ENCODE assay signal across 27 cellular contexts in genomic region chr1:3714814-3715213, GRCh38. TPM values are rescaled to one million over a fixed set of nuclear protein-coding genes. Genes with fewer than 3 reads are reported as not detected.
DNase-seq lines count a peak whose midpoint lies in the region; ATAC-seq and TF ChIP-seq lines count a peak whose summit lies in the region.
"Had no signal": no experiment of that assay in that cellular context is flagged by ENCODE, and none has a peak within 500 bp of the region (broad histone marks: within the 10 kb centered on the region; RNA-seq: fewer than 3 reads in every experiment).

No MANE protein-coding gene starts in this region.

- H3K4me1 ChIP-seq in left ventricle myocardium inferior (peaks cover 45% of the 10 kb centered on the region), prostate gland (replicated peaks) (no peaks in the 10 kb centered on the region), right cardiac atrium (ENCODE audit: control insufficient read depth, insufficient read depth, low read length) (peaks cover 2% of the 10 kb centered on the region)
- H3K4me1 ChIP-seq: HAP-1 had no signal

- TF ChIP-seq POLR2A in prostate gland (IDR thresholded peaks at IDR 0.05): no peak

- TF ChIP-seq CTCF in left ventricle myocardium inferior (IDR thresholded peaks at IDR 0.05; ENCODE audit: borderline replicate concordance) (no peak), dorsolateral prefrontal cortex (IDR thresholded peaks at IDR 0.05 in 54 of 56, conservative IDR thresholded peaks at IDR 0.05 in 2 of 56; ENCODE audit: low read depth in 1 of 56, partially characterized antibody in 56 of 56) (no peak), prostate gland (IDR thresholded peaks at IDR 0.05) (no peak)

- H3K27ac ChIP-seq in left ventricle myocardium inferior (replicated peaks) (peak overlapping the region; percentile 33), dorsolateral prefrontal cortex (peak overlapping the region in 58 of 59 donors; percentile 47 to 97 (median 90)), prostate gland (peak overlapping the region; percentile 53 to 71), right cardiac atrium (ENCODE audit: low read length) (no peak overlapping the region)
- H3K27ac ChIP-seq: 22Rv1, BLaER1, SK-N-MC had no signal

- H3K4me3 ChIP-seq in left ventricle myocardium inferior (no peak overlapping the region), dorsolateral prefrontal cortex (peak overlapping the region in 3 of 59 donors; percentile 3 to 18 (median 10)), prostate gland (no peak overlapping the region), right cardiac atrium (ENCODE audit: low read length) (no peak overlapping the region)
- H3K4me3 ChIP-seq: BLaER1, GM23338, HAP-1, MG63, SK-N-MC had no signal

- intact Hi-C loops in left ventricle myocardium inferior (cut with micrococcal nuclease) (no loop called here), Right ventricle myocardium superior (cut with DNase I) (no loop called here), dorsolateral prefrontal cortex (cut with DNase I) (no loop called here), prostate gland (cut with DNase I) (no loop called here), right cardiac atrium (cut with DNase I) (loop anchor here in 1 of 4 donors (10.0 kb wide), 1 partner anchor 260 kb away; the partner anchor contains the start of gene ARHGEF16)

- H3K27me3 ChIP-seq in left ventricle myocardium inferior (ENCODE audit: low read depth): peaks cover 62% of the 10 kb centered on the region
- H3K27me3 ChIP-seq in dorsolateral prefrontal cortex: peaks cover 0 to 7% (median 0%) of the 10 kb centered on the region in 45 donors
- peaks cover 7% of the 10 kb centered on the region for H3K27me3 ChIP-seq in prostate gland (replicated peaks; ENCODE audit: insufficient read depth)
- no peaks in the 10 kb centered on the region for H3K27me3 ChIP-seq in right cardiac atrium (ENCODE audit: control insufficient read depth, insufficient read depth)
- H3K27me3 ChIP-seq: MG63 had no signal

- H3K36me3 ChIP-seq in left ventricle myocardium inferior (no peaks in the 10 kb centered on the region), prostate gland (no peaks in the 10 kb centered on the region)
- H3K36me3 ChIP-seq: BLaER1, HAP-1, MG63 had no signal

- WGBS in prostate gland: 57% methylated on average over 10 of the region's 10 CpGs
- WGBS in right cardiac atrium: 74% methylated on average over 10 of the region's 10 CpGs

- DNase-seq in left ventricle myocardium inferior (no peak), Right ventricle myocardium superior (no peak), dorsolateral prefrontal cortex (peak in 4 of 10 donors; percentile 31 to 53 (median 48)), prostate gland (ENCODE audit: low spot score) (no peak), KG1 (lab: John Stamatoyannopoulos, UW) (no peak), right cardiac atrium (no peak), DMS153 treated with DMSO at 0.1 percent for 48 hours (lab: John Stamatoyannopoulos, UW; ENCODE audit: unreplicated experiment) (no peak)
- DNase-seq: ACHN; CD4-positive, alpha-beta T cell; COR-L47; DMS 273 treated with DMSO at 0.1 percent for 48 hours; DND-41; Kasumi-1; MG63; NCI-H1417; NCI-H187; NCI-H2107; NCI-H446 treated with DMSO at 0.1 percent for 48 hours; NCI-H526 treated with DMSO at 0.1 percent for 48 hours; SHP77 treated with DMSO at 0.1 percent for 48 hours had no signal

- H3K9me3 ChIP-seq in left ventricle myocardium inferior (replicated peaks) (no peaks in the 10 kb centered on the region), prostate gland (no peaks in the 10 kb centered on the region), right cardiac atrium (ENCODE audit: control insufficient read depth, low read length) (no peaks in the 10 kb centered on the region)
- H3K9me3 ChIP-seq: BLaER1, HAP-1, MG63 had no signal

- ATAC-seq in Right ventricle myocardium superior (ENCODE audit: poor library complexity): no peak
- no peak for ATAC-seq in HG03460 (IDR thresholded peaks at IDR 0.05; ENCODE audit: unreplicated experiment)
- ATAC-seq in right cardiac atrium: no peak
- ATAC-seq: GM23338 had no signal

RNA-seq across cellular contexts. Expression of gene CCDC27, which starts 37.4 kb away (rescaled TPM):
- total RNA-seq in left ventricle myocardium inferior (0.08 TPM), Right ventricle myocardium superior (not detected), dorsolateral prefrontal cortex (under 1 TPM in 8 of 120 experiments, not detected in 112; 0.17 to 0.39 (median 0.21) TPM), prostate gland (under 1 TPM in 1 of 2 donors, not detected in 1; 0.97 TPM), right cardiac atrium (under 1 TPM in 2 of 4 donors, not detected in 2; 0.09 to 0.14 TPM)
- polyA plus RNA-seq in right cardiac atrium: not detected
- total RNA-seq: CD4-positive, alpha-beta T cell; RPMI7951 had no signal

RNA-seq across cellular contexts. Expression of gene SMIM1, which starts 57.7 kb away (rescaled TPM):
- total RNA-seq in left ventricle myocardium inferior (13.9 TPM), Right ventricle myocardium superior (17.3 TPM), dorsolateral prefrontal cortex (10 to 100 TPM in 6 of 120 experiments, 1 to 10 TPM in 110, not detected in 4; 1.5 to 12.6 (median 5.2) TPM), prostate gland (100 to 1,000 TPM in 1 of 2 donors, 10 to 100 TPM in 1; 17.7 to 148 TPM), right cardiac atrium (100 to 1,000 TPM in 2 of 4 donors, 10 to 100 TPM in 2; 44.2 to 120 (median 95.0) TPM)
- 243 TPM for polyA plus RNA-seq in right cardiac atrium
- total RNA-seq: RPMI7951 had no signal
